In the genomic region with DNA sequence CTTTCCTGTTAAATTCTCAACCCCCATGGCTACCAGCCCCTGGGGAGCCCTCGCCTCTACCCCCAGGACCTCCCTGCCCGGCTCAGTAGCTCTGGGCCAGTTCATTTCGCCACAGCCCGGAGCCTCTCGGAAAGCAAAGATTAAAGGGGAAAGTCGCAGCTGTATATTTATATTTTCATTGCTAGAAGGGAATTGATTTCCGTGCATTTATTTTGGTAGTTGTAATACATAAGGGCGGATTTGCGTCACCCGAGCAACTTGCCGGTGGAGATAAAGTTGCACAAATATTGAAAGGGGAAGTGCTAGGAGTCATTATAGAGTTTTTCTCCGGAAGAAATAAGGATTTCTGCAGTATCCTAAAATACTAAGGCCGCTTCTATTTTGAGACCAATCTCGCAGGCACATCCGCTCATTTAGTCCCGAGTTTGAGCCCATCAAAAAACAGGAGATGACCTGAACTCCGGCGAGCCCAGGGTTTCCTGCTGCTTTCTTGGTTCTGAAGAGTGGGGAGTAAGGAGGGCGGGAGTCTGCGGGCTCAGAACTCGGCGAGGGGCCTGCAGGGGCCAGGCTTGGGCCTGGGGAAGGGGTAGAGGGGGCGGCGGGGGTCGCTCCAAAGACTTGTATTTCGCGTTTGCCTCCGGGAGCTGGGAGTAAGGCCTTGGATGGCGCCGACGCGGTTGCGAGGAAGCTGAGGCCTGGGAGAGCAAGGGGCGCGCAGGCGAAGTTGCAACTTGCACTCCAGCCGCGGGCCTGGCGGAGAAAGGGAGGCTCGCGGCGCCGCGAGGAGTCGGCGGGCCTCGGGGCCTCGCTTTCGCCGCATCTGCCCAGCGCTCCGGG, we compare ENCODE assay signal across 9 cellular contexts. TPM values are rescaled to one million over a fixed set of nuclear protein-coding genes. Genes with fewer than 3 reads are reported as not detected.
DNase-seq lines count a peak whose midpoint lies in the region; ATAC-seq and TF ChIP-seq lines count a peak whose summit lies in the region.
"Had no signal": no experiment of that assay in that cellular context is flagged by ENCODE, and none has a peak within 500 bp of the region (broad histone marks: within the 10 kb centered on the region; RNA-seq: fewer than 3 reads in every experiment).

No MANE protein-coding gene starts in this region.

- H3K27me3 Mint-ChIP-seq in activated naive CD4-positive, alpha-beta T cell treated with anti-CD3 and anti-CD28 coated beads for 36 hours (ENCODE audit: low read depth): peaks cover 78% of the 10 kb centered on the region

- H3K4me3 ChIP-seq in astrocyte of the cerebellum (ENCODE audit: low read depth, low read length) (peak overlapping the region; percentile 4), iPS-15b (ENCODE audit: low read depth, low read length) (peak overlapping the region; percentile 53)

- H3K9me3 Mint-ChIP-seq in activated naive CD4-positive, alpha-beta T cell treated with anti-CD3 and anti-CD28 coated beads for 36 hours: no peaks in the 10 kb centered on the region

- in situ Hi-C loops in astrocyte of the cerebellum (cut with HindIII; ENCODE audit: low sequenced_read_pairs): no loop called here

- no peak overlapping the region for H3K9ac ChIP-seq in iPS-15b (ENCODE audit: low read depth, low read length)

- DNase-seq in HCEC 1CT (peak; percentile 72), astrocyte of the cerebellum (ENCODE audit: low read depth) (no peak), sciatic nerve (ENCODE audit: low spot score) (peak; percentile 68), NCI-H1930 (lab: John Stamatoyannopoulos, UW) (no peak), NCI-H2227 treated with DMSO at 0.1 percent for 48 hours (lab: John Stamatoyannopoulos, UW) (no peak)
- no peak for DNase-seq in activated naive CD4-positive, alpha-beta T cell treated with anti-CD3 and anti-CD28 coated beads for 36 hours
- DNase-seq in activated naive CD4-positive, alpha-beta T cell treated with Interleukin-2 at 50 U/mL for 16 hours: no peak
- DNase-seq: NCI-H1436 treated with DMSO at 0.1 percent for 48 hours had no signal

- no peaks in the 10 kb centered on the region for H3K9me3 ChIP-seq in iPS-15b (ENCODE audit: control insufficient read depth, insufficient read depth, low read length)

- no peaks in the 10 kb centered on the region for H3K36me3 ChIP-seq in iPS-15b (ENCODE audit: control insufficient read depth, insufficient read depth, low read length)

- peaks cover 79% of the 10 kb centered on the region for H3K27me3 ChIP-seq in iPS-15b (ENCODE audit: control insufficient read depth, insufficient read depth, low read length)

- ATAC-seq in sciatic nerve: no peak

- CTCF ChIA-PET in activated naive CD4-positive, alpha-beta T cell treated with anti-CD3 and anti-CD28 coated beads for 36 hours (lab: Charles Lee): interaction anchor here (1.9 to 3.1 kb wide), 2 partner anchors 324 to 327 kb away, joined by 6 to 12 read pairs; no protein-coding TSS in a partner anchor

- H3K4me3 Mint-ChIP-seq in activated naive CD4-positive, alpha-beta T cell treated with anti-CD3 and anti-CD28 coated beads for 36 hours: no peak overlapping the region

- no peaks in the 10 kb centered on the region for H3K36me3 Mint-ChIP-seq in activated naive CD4-positive, alpha-beta T cell treated with anti-CD3 and anti-CD28 coated beads for 36 hours (ENCODE audit: low read depth)

- TF ChIP-seq CTCF in astrocyte of the cerebellum (IDR thresholded peaks at IDR 0.05; ENCODE audit: low read depth, low read length, missing control alignments): no peak

- intact Hi-C loops in sciatic nerve (cut with DNase I): no loop called here
- intact Hi-C loops in activated naive CD4-positive, alpha-beta T cell treated with anti-CD3 and anti-CD28 coated beads for 36 hours (cut with micrococcal nuclease): loop anchor here (5.0 to 10.0 kb wide), 3 partner anchors 604 to 1581 kb away; a partner anchor contains a TSS

- H3K27ac Mint-ChIP-seq in activated naive CD4-positive, alpha-beta T cell treated with anti-CD3 and anti-CD28 coated beads for 36 hours: no peak overlapping the region

- H3K4me1 Mint-ChIP-seq in activated naive CD4-positive, alpha-beta T cell treated with anti-CD3 and anti-CD28 coated beads for 36 hours (ENCODE audit: low read depth): peaks cover 37% of the 10 kb centered on the region

- H3K4me1 ChIP-seq in iPS-15b (ENCODE audit: control insufficient read depth, insufficient read depth, low read length): peaks cover 4% of the 10 kb centered on the region

RNA-seq across cellular contexts. Expression of a gene that starts 2.5 kb away (rescaled TPM):
- total RNA-seq in sciatic nerve: 28.8 TPM
- under 1 TPM in 1 of 2 experiments, not detected in 1; 0.12 TPM for total RNA-seq in activated naive CD4-positive, alpha-beta T cell treated with anti-CD3 and anti-CD28 coated beads for 36 hours

Comparison
In these comparisons a context has a peak if more than half of its experiments do, and no peak if none do; other contexts are left out.
1. DNase-seq: peak in HCEC 1CT (single experiment) and sciatic nerve (single experiment); none in astrocyte of the cerebellum (single experiment), NCI-H1930 (0 of 2), activated naive CD4-positive, alpha-beta T cell treated with anti-CD3 and anti-CD28 coated beads for 36 hours (single experiment), activated naive CD4-positive, alpha-beta T cell treated with Interleukin-2 at 50 U/mL for 16 hours (single experiment) and NCI-H2227 treated with DMSO at 0.1 percent for 48 hours (single experiment).
2. RNA of a gene that starts 2.5 kb away (total RNA-seq): 28.8 TPM in sciatic nerve (single experiment); 0.12 TPM in activated naive CD4-positive, alpha-beta T cell treated with anti-CD3 and anti-CD28 coated beads for 36 hours; every median in the first group is over 10 times any median in the second.